Comparison of ENCODE assay signal across 20 cellular contexts in the genomic region with DNA sequence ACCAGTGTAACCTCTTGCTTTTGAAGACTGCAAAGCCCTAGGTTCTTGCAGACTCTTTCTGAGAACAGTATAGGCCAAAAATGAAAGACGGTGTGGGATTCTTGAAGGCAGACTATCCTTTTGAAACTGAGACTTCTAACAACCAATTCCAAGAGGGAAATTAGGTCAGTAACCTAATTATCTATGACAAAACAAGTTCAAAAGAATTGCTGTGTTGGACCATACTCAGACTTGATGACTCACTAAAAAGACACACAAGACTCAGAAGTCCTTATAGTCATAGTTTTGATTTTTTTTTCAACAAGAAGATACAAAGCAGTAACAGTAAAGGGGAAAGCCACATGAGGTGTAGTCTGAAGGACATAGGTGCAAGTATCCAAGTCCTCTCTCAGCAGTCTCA.
"Had no signal": no experiment of that assay in that cellular context is flagged by ENCODE, and none has a peak within 500 bp of the region (broad histone marks: within the 10 kb centered on the region; RNA-seq: fewer than 3 reads in every experiment).

No MANE protein-coding gene starts in this region.

- H3K4me1 ChIP-seq: esophagus squamous epithelium, heart left ventricle, pancreas, right lobe of liver, stomach had no signal

- H3K9me3 ChIP-seq: esophagus squamous epithelium, heart left ventricle, pancreas, right lobe of liver, stomach had no signal

- DNase-seq: activated CD4-positive, CD25-positive, alpha-beta regulatory T cell treated with anti-CD3 and anti-CD28 coated beads, Interleukin-2, amount 50 U/mL, for 72 hours; activated gamma-delta T cell treated with Interleukin-2 at 50 U/mL for 16 hours; amniotic stem cell; effector CD8-positive, alpha-beta T cell; esophagus squamous epithelium; heart left ventricle; immature natural killer cell; mesendoderm; natural killer cell; pancreas; right lobe of liver; stimulated activated CD4-positive, alpha-beta T cell treated with anti-CD3 and anti-CD28 coated beads, Interleukin-4, amount 100 ng/mL, for 24 hours; stomach; trophoblast cell had no signal

- H3K4me1 Mint-ChIP-seq: immature natural killer cell; natural killer cell; stimulated activated effector memory CD8-positive, alpha-beta T cell treated with anti-CD3 and anti-CD28 coated beads, Interleukin-12 subunit alpha, Interleukin-12 subunit beta, amount 100 ng/mL, for 72 hours had no signal

- H3K27ac Mint-ChIP-seq: activated naive CD4-positive, alpha-beta T cell treated with anti-CD3 and anti-CD28 coated beads, Interleukin-2, amount 50 U/mL, for 72 hours; activated T-helper 1 cell treated with anti-CD3 and anti-CD28 coated beads, Interleukin-12 subunit alpha, Interleukin-12 subunit beta, Interleukin-2, Interleukin-4 antibody, amounts not matched to agents 30 ng/mL and 10 ng/mL and 1 ng/mL, durations not matched to agents 14 hours and 24 hours and 36 hours; dendritic cell treated with granulocyte-macrophage colony-stimulating factor and Interleukin-4, amounts not matched to agents 40 ng/mL and 50 ng/mL, for 4 days; immature natural killer cell; natural killer cell; stimulated activated effector memory CD8-positive, alpha-beta T cell treated with anti-CD3 and anti-CD28 coated beads, Interleukin-12 subunit alpha, Interleukin-12 subunit beta, amount 100 ng/mL, for 72 hours; T-helper 1 cell treated with Interleukin-12 subunit alpha and Interleukin-12 subunit beta and Interleukin-4 antibody, amounts not matched to agents 30 μg/mL and 1 μg/mL, for 36 hours had no signal

- H3K27me3 ChIP-seq: esophagus squamous epithelium, heart left ventricle, pancreas, right lobe of liver, stomach had no signal

- H3K27ac ChIP-seq: esophagus squamous epithelium, heart left ventricle, pancreas, right lobe of liver, stomach, VCaP had no signal

- H3K27me3 Mint-ChIP-seq: dendritic cell treated with granulocyte-macrophage colony-stimulating factor and Interleukin-4, amounts not matched to agents 40 ng/mL and 50 ng/mL, for 4 days had no signal

- H3K4me3 ChIP-seq: esophagus squamous epithelium, heart left ventricle, pancreas, right lobe of liver, stomach had no signal

- H3K36me3 Mint-ChIP-seq: activated naive CD4-positive, alpha-beta T cell treated with anti-CD3 and anti-CD28 coated beads, Interleukin-2, amount 50 U/mL, for 72 hours; stimulated activated effector memory CD8-positive, alpha-beta T cell treated with anti-CD3 and anti-CD28 coated beads, Interleukin-12 subunit alpha, Interleukin-12 subunit beta, amount 100 ng/mL, for 72 hours had no signal

- H3K36me3 ChIP-seq: esophagus squamous epithelium, heart left ventricle, pancreas, right lobe of liver, stomach had no signal

- ATAC-seq: activated naive CD4-positive, alpha-beta T cell treated with anti-CD3 and anti-CD28 coated beads, Interleukin-2, amount 50 U/mL, for 72 hours; heart left ventricle; natural killer cell; pancreas; right lobe of liver; stimulated activated effector memory CD8-positive, alpha-beta T cell treated with anti-CD3 and anti-CD28 coated beads, Interleukin-12 subunit alpha, Interleukin-12 subunit beta, amount 100 ng/mL, for 72 hours had no signal

- H3K4me3 Mint-ChIP-seq: activated T-helper 1 cell treated with anti-CD3 and anti-CD28 coated beads, Interleukin-12 subunit alpha, Interleukin-12 subunit beta, Interleukin-2, Interleukin-4 antibody, amounts not matched to agents 30 ng/mL and 10 ng/mL and 1 ng/mL, durations not matched to agents 14 hours and 24 hours and 36 hours; dendritic cell treated with granulocyte-macrophage colony-stimulating factor and Interleukin-4, amounts not matched to agents 40 ng/mL and 50 ng/mL, for 4 days; immature natural killer cell; natural killer cell; stimulated activated effector memory CD8-positive, alpha-beta T cell treated with anti-CD3 and anti-CD28 coated beads, Interleukin-12 subunit alpha, Interleukin-12 subunit beta, amount 100 ng/mL, for 72 hours; T-helper 1 cell treated with Interleukin-12 subunit alpha and Interleukin-12 subunit beta and Interleukin-4 antibody, amounts not matched to agents 30 μg/mL and 1 μg/mL, for 36 hours had no signal

- H3K9me3 Mint-ChIP-seq: activated T-helper 1 cell treated with anti-CD3 and anti-CD28 coated beads, Interleukin-12 subunit alpha, Interleukin-12 subunit beta, Interleukin-2, Interleukin-4 antibody, amounts not matched to agents 30 ng/mL and 10 ng/mL and 1 ng/mL, durations not matched to agents 14 hours and 24 hours and 36 hours had no signal
